8 cellular contexts compared by ENCODE assay signal in genomic region chr16:22188595-22189442, GRCh38. TPM values are rescaled to one million over a fixed set of nuclear protein-coding genes. Genes with fewer than 3 reads are reported as not detected.
DNase-seq lines count a peak whose midpoint lies in the region; ATAC-seq and TF ChIP-seq lines count a peak whose summit lies in the region.

No MANE protein-coding gene starts in this region.

- H3K27ac Mint-ChIP-seq in CD8-positive, alpha-beta T cell = peak overlapping the region; percentile 100

- no peaks in the 10 kb centered on the region for H3K27me3 ChIP-seq in CD8-positive, alpha-beta T cell (ENCODE audit: insufficient read depth, low read length)
- H3K27me3 ChIP-seq in muscle layer of duodenum (ENCODE audit: low read depth, low read length) = no peaks in the 10 kb centered on the region

- peaks cover 6% of the 10 kb centered on the region for H3K9me3 Mint-ChIP-seq in CD8-positive, alpha-beta T cell

- H3K27ac ChIP-seq in CD8-positive, alpha-beta T cell (ENCODE audit: low read depth, low read length) = peak overlapping the region; percentile 97
- peak overlapping the region; percentile 87 for H3K27ac ChIP-seq in muscle layer of duodenum (ENCODE audit: low read length)

- no peaks in the 10 kb centered on the region for H3K36me3 ChIP-seq in CD8-positive, alpha-beta T cell (ENCODE audit: insufficient read depth, low read length)
- H3K36me3 ChIP-seq in muscle layer of duodenum (ENCODE audit: control insufficient read depth in 1 of 2, insufficient read depth in 2 of 2, low read length in 2 of 2) = peaks cover 0 to 5% of the 10 kb centered on the region in 2 donors

- TF ChIP-seq CTCF in CD8-positive, alpha-beta T cell (IDR thresholded peaks at IDR 0.05) = peak; percentile 66

- DNase-seq in CD8-positive, alpha-beta T cell = peak; percentile 26 to 77 (median 61)
- DNase-seq in HUDEP-2 (lab: John Stamatoyannopoulos, UW; ENCODE audit: unreplicated experiment in 76 of 76) (peak in 56 of 76 experiments; percentile 4 to 72 (median 34)), NOMO-1 treated with dmso at 0.1 percent for 144 hours (lab: John Stamatoyannopoulos, UW; ENCODE audit: unreplicated experiment) (peak; percentile 54), activated T-cell treated with anti-CD3 and anti-CD28 coated beads for 1 hour (ENCODE audit: low read depth) (peak; percentile 49), epidermal melanocyte (ENCODE audit: insufficient read length, low spot score) (peak; percentile 85)
- peak; percentile 58 for DNase-seq in stimulated activated naive CD4-positive, alpha-beta T cell treated with Interleukin-2 at 50 U/mL for 16 hours (lab: John Stamatoyannopoulos, UW)

- ATAC-seq in CD8-positive, alpha-beta T cell = no peak
- no peak for ATAC-seq in HG03045 (IDR thresholded peaks at IDR 0.05; ENCODE audit: unreplicated experiment)

- POLR2A ChIA-PET in CD8-positive, alpha-beta T cell (lab: Charles Lee) = interaction anchor here (0.6 to 5.4 kb wide), 14 partner anchors 14 to 236 kb away, joined by 3 to 49 read pairs (median 8); partner anchors contain the start of genes EEF2K, MOSMO, PDZD9 and POLR3E

- peak overlapping the region; percentile 89 for H3K4me3 Mint-ChIP-seq in CD8-positive, alpha-beta T cell

- peak overlapping the region; percentile 47 for H3K4me3 ChIP-seq in CD8-positive, alpha-beta T cell (ENCODE audit: low read depth, low read length)
- H3K4me3 ChIP-seq in muscle layer of duodenum (ENCODE audit: low read depth in 1 of 2, low read length in 2 of 2) = peak overlapping the region in 1 of 2 donors; percentile 46

- H3K4me1 Mint-ChIP-seq in CD8-positive, alpha-beta T cell (ENCODE audit: low read depth) = peaks cover 51% of the 10 kb centered on the region

- peaks cover 44% of the 10 kb centered on the region for H3K4me1 ChIP-seq in CD8-positive, alpha-beta T cell (ENCODE audit: insufficient read depth, low read length)
- H3K4me1 ChIP-seq in muscle layer of duodenum (ENCODE audit: control insufficient read depth in 1 of 2, insufficient read depth in 2 of 2, low read length in 2 of 2) = peaks cover 14 to 19% of the 10 kb centered on the region in 2 donors

- no peaks in the 10 kb centered on the region for H3K27me3 Mint-ChIP-seq in CD8-positive, alpha-beta T cell (ENCODE audit: low read depth)

- CTCF ChIA-PET in CD8-positive, alpha-beta T cell (lab: Charles Lee) = interaction anchor here (0.6 to 7.5 kb wide), 28 partner anchors 9 to 532 kb away, joined by 3 to 100 read pairs (median 5); partner anchors contain the start of genes EEF2K, MOSMO, PDZD9 and UQCRC2

- intact Hi-C loops in CD8-positive, alpha-beta T cell (cut with DNase I, micrococcal nuclease) = loop anchor here (1.0 to 10.0 kb wide), 7 partner anchors 111 to 590 kb away; partner anchors contain the start of genes PDZD9 (in 2 of the 2), IGSF6 (in 1 of the 2), METTL9 (in 1 of the 2) and UQCRC2 (in 1 of the 2)

- peaks cover 7% of the 10 kb centered on the region for H3K36me3 Mint-ChIP-seq in CD8-positive, alpha-beta T cell

- H3K9me3 ChIP-seq in CD8-positive, alpha-beta T cell (ENCODE audit: low read length) = no peaks in the 10 kb centered on the region
- no peaks in the 10 kb centered on the region for H3K9me3 ChIP-seq in muscle layer of duodenum (ENCODE audit: control insufficient read depth in 1 of 2, low read length in 2 of 2)

RNA-seq across cellular contexts. Expression of gene EEF2K, which starts 17.3 kb away (rescaled TPM):
- total RNA-seq in CD8-positive, alpha-beta T cell = 10 to 100 TPM; 14.4 to 14.6 TPM

RNA-seq across cellular contexts. Expression of gene SDR42E2, which starts 26.5 kb away (rescaled TPM):
- 1 to 10 TPM; 1.1 to 1.2 TPM for total RNA-seq in CD8-positive, alpha-beta T cell

Comparison
In these comparisons a context has a peak if more than half of its experiments do, and no peak if none do; other contexts are left out.
1. DNase-seq: peak in every context shown above with its lines; median percentile 85 in epidermal melanocyte; 61 in CD8-positive, alpha-beta T cell; 58 in stimulated activated naive CD4-positive, alpha-beta T cell treated with Interleukin-2 at 50 U/mL for 16 hours; 54 in NOMO-1 treated with dmso at 0.1 percent for 144 hours; 49 in activated T-cell treated with anti-CD3 and anti-CD28 coated beads for 1 hour; 34 in HUDEP-2.